Comparison of ENCODE assay signal across 2 cellular contexts in genomic region chr19:42473686-42474085, GRCh38.
TF ChIP-seq lines count a peak whose summit lies in the region.

No MANE protein-coding gene starts in this region.

TF ChIP-seq in A549, 52 proteins besides CTCF, POLR2A, EP300 and RAD21:
- TF ChIP-seq TP53 (CRISPR knock-in tag; IDR thresholded peaks at IDR 0.05): no peak
- TF ChIP-seq NR3C1 (IDR thresholded peaks at IDR 0.05): no peak
- no peak for TF ChIP-seq MYC (IDR thresholded peaks at IDR 0.05; ENCODE audit: borderline replicate concordance, low read length)
- no peak for TF ChIP-seq SMC3 (IDR thresholded peaks at IDR 0.05)
- no peak for TF ChIP-seq MAZ (IDR thresholded peaks at IDR 0.05; ENCODE audit: borderline replicate concordance, low read depth, low read length)
- TF ChIP-seq TFCP2L1 (CRISPR knock-in tag; IDR thresholded peaks at IDR 0.05): no peak
- no peak for TF ChIP-seq NFE2L2 (conservative IDR thresholded peaks at IDR 0.05; ENCODE audit: low read length)
- no peak for TF ChIP-seq RNF2 (IDR thresholded peaks at IDR 0.05; ENCODE audit: borderline replicate concordance, low read depth)
- no peak for TF ChIP-seq REST (IDR thresholded peaks at IDR 0.05)
- no peak for TF ChIP-seq GATA3 (IDR thresholded peaks at IDR 0.05; ENCODE audit: borderline replicate concordance)
- TF ChIP-seq FOXS1 (CRISPR knock-in tag; IDR thresholded peaks at IDR 0.05): no peak
- no peak for TF ChIP-seq EHMT2 (IDR thresholded peaks at IDR 0.05; ENCODE audit: low read depth)
- no peak for TF ChIP-seq ELK1 (IDR thresholded peaks at IDR 0.05; ENCODE audit: low read depth, low read length)
- no peak for TF ChIP-seq BCL3 (IDR thresholded peaks at IDR 0.05)
- TF ChIP-seq FOSL2 (IDR thresholded peaks at IDR 0.05): no peak
- TF ChIP-seq FOSL2 (CRISPR knock-in tag; IDR thresholded peaks at IDR 0.05): no peak
- no peak for TF ChIP-seq CBX8 (IDR thresholded peaks at IDR 0.05)
- TF ChIP-seq HES2 (IDR thresholded peaks at IDR 0.05): no peak
- TF ChIP-seq HOXB13 (CRISPR knock-in tag; IDR thresholded peaks at IDR 0.05; ENCODE audit: low read depth): no peak

TF ChIP-seq in H1, 55 proteins besides CTCF, POLR2A, EP300 and RAD21:
- TF ChIP-seq NANOG (IDR thresholded peaks at IDR 0.05; ENCODE audit: insufficient read depth, low read depth, low read length, poor library complexity, severe bottlenecking) (peak; percentile 35), TEAD4 (IDR thresholded peaks at IDR 0.05; ENCODE audit: low read depth, low read length) (peak; percentile 84), CBX5 (IDR thresholded peaks at IDR 0.05; ENCODE audit: low read depth, low read length) (no peak), SP1 (IDR thresholded peaks at IDR 0.05; ENCODE audit: low read depth, low read length) (peak; percentile 66; the same call in 1 of the 2 replicates), RFX5 (IDR thresholded peaks at IDR 0.05; ENCODE audit: borderline replicate concordance, low read depth, low read length) (no peak), KDM1A (IDR thresholded peaks at IDR 0.05; ENCODE audit: borderline replicate concordance, low read length) (peak; percentile 55), SRF (IDR thresholded peaks at IDR 0.05; ENCODE audit: low read depth, low read length) (no peak), ASH2L (IDR thresholded peaks at IDR 0.05; ENCODE audit: low read length) (no peak), ZNF274 (IDR thresholded peaks at IDR 0.05; ENCODE audit: borderline replicate concordance, extremely low read depth, low read length) (no peak), CHD7 (IDR thresholded peaks at IDR 0.05; ENCODE audit: insufficient replicate concordance, low read length) (peak; percentile 21), SP2 (IDR thresholded peaks at IDR 0.05; ENCODE audit: low read length) (no peak), POLR2AphosphoS5 (IDR thresholded peaks at IDR 0.05; ENCODE audit: low read depth, low read length) (no peak)
